In genomic region chr11:83151274-83151977, GRCh38 we compare ENCODE assay signal across 1 cellular context.
TF ChIP-seq lines count a peak whose summit lies in the region.

No MANE protein-coding gene starts in this region.

TF ChIP-seq in K562, 482 proteins besides CTCF, POLR2A, EP300 and RAD21 (continued from another document and continues in another):
- TF ChIP-seq, protein P1, sequence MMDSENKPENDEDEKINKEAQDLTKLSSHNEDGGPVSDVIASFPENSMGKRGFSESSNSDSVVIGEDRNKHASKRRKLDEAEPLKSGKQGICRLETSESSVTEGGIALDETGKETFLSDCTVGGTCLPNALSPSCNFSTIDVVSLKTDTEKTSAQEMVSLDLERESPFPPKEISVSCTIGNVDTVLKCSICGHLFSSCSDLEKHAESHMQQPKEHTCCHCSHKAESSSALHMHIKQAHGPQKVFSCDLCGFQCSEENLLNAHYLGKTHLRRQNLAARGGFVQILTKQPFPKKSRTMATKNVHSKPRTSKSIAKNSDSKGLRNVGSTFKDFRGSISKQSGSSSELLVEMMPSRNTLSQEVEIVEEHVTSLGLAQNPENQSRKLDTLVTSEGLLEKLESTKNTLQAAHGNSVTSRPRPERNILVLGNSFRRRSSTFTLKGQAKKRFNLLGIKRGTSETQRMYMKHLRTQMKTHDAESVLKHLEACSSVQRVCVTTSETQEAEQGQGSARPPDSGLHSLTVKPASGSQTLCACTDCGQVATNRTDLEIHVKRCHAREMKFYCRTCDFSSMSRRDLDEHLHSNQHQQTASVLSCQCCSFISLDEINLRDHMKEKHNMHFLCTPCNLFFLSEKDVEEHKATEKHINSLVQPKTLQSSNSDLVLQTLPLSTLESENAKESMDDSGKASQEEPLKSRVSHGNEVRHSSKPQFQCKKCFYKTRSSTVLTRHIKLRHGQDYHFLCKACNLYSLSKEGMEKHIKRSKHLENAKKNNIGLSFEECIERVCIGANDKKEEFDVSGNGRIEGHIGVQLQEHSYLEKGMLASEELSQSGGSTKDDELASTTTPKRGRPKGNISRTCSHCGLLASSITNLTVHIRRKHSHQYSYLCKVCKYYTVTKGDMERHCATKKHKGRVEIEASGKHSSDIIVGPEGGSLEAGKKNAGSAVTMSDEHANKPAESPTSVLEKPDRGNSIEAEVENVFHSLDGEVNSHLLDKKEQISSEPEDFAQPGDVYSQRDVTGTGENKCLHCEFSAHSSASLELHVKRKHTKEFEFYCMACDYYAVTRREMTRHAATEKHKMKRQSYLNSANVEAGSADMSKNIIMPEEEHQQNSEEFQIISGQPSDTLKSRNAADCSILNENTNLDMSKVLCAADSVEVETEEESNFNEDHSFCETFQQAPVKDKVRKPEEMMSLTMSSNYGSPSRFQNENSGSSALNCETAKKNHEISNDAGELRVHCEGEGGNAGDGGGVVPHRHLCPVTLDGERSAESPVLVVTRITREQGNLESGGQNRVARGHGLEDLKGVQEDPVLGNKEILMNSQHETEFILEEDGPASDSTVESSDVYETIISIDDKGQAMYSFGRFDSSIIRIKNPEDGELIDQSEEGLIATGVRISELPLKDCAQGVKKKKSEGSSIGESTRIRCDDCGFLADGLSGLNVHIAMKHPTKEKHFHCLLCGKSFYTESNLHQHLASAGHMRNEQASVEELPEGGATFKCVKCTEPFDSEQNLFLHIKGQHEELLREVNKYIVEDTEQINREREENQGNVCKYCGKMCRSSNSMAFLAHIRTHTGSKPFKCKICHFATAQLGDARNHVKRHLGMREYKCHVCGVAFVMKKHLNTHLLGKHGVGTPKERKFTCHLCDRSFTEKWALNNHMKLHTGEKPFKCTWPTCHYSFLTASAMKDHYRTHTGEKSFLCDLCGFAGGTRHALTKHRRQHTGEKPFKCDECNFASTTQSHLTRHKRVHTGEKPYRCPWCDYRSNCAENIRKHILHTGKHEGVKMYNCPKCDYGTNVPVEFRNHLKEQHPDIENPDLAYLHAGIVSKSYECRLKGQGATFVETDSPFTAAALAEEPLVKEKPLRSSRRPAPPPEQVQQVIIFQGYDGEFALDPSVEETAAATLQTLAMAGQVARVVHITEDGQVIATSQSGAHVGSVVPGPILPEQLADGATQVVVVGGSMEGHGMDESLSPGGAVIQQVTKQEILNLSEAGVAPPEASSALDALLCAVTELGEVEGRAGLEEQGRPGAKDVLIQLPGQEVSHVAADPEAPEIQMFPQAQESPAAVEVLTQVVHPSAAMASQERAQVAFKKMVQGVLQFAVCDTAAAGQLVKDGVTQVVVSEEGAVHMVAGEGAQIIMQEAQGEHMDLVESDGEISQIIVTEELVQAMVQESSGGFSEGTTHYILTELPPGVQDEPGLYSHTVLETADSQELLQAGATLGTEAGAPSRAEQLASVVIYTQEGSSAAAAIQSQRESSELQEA (IDR thresholded peaks at IDR 0.05; ENCODE audit: low read depth): no peak
- no peak for TF ChIP-seq DNMT1 (IDR thresholded peaks at IDR 0.05)
- no peak for TF ChIP-seq ZZZ3 (IDR thresholded peaks at IDR 0.05)
- TF ChIP-seq POLR2AphosphoS2 (IDR thresholded peaks at IDR 0.05; ENCODE audit: low read length): no peak
- TF ChIP-seq, protein P2, sequence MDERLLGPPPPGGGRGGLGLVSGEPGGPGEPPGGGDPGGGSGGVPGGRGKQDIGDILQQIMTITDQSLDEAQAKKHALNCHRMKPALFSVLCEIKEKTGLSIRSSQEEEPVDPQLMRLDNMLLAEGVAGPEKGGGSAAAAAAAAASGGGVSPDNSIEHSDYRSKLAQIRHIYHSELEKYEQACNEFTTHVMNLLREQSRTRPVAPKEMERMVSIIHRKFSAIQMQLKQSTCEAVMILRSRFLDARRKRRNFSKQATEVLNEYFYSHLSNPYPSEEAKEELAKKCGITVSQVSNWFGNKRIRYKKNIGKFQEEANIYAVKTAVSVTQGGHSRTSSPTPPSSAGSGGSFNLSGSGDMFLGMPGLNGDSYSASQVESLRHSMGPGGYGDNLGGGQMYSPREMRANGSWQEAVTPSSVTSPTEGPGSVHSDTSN (CRISPR knock-in tag; IDR thresholded peaks at IDR 0.05; ENCODE audit: low read depth): no peak
- TF ChIP-seq, protein P2 (tag; conservative IDR thresholded peaks at IDR 0.05; ENCODE audit: low read depth): peak; percentile 19; the same call in 1 of the 2 replicates
- TF ChIP-seq ZNF280B (CRISPR knock-in tag; IDR thresholded peaks at IDR 0.05): no peak
- no peak for TF ChIP-seq MCM5 (IDR thresholded peaks at IDR 0.05; ENCODE audit: low read depth)
- TF ChIP-seq PCBP2 (IDR thresholded peaks at IDR 0.05; ENCODE audit: low read depth, low read length, poor library complexity, severe bottlenecking): no peak
- TF ChIP-seq MED1 (CRISPR knock-in tag; IDR thresholded peaks at IDR 0.05; ENCODE audit: borderline replicate concordance): no peak
- no peak for TF ChIP-seq STAT5A (IDR thresholded peaks at IDR 0.05; ENCODE audit: borderline replicate concordance, low read length)
- TF ChIP-seq MGA (IDR thresholded peaks at IDR 0.05): peak; percentile 67; the same call in 1 of the 2 replicates
- no peak for TF ChIP-seq CBX2 (IDR thresholded peaks at IDR 0.05; ENCODE audit: insufficient read depth, low read length, poor library complexity, severe bottlenecking)
- no peak for TF ChIP-seq EZH2 (IDR thresholded peaks at IDR 0.05; ENCODE audit: borderline replicate concordance, low read depth, low read length)
- peak; percentile 92 for TF ChIP-seq SMARCE1 (IDR thresholded peaks at IDR 0.05)
- no peak for TF ChIP-seq HDAC8 (tag; IDR thresholded peaks at IDR 0.05)
- no peak for TF ChIP-seq CREM (IDR thresholded peaks at IDR 0.05; ENCODE audit: low read depth)
- TF ChIP-seq JUND (IDR thresholded peaks at IDR 0.05; ENCODE audit: borderline replicate concordance, low read depth, low read length): peak; percentile 97
- TF ChIP-seq JUND (tag; IDR thresholded peaks at IDR 0.05; ENCODE audit: borderline replicate concordance, low read depth, low read length): peak; percentile 94; the same call in 2 of the 3 replicates
- no peak for TF ChIP-seq MBD1 (CRISPR knock-in tag; IDR thresholded peaks at IDR 0.05)
- TF ChIP-seq ESRRA (IDR thresholded peaks at IDR 0.05; ENCODE audit: borderline replicate concordance, low read depth): no peak
